Comparison of ENCODE assay signal across 30 cellular contexts in the genomic region with DNA sequence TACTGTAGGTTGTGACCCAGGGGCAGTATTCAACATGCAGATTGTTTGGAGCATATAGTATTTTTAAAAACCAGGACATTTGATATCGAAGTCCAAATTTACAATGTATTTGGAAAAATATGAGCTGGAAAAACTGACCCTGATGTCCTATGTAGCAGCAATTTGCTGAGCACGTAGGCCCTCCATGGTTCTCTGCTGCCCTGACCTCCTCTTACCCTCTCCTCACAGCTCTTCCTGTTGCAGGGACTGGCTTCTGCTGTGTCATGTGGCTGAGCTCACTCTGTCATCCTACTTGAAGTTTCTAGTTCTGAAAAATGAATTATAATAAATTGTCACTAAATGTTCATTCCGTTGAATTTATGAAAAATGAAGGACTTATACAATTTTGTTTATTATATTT. TPM values are rescaled to one million over a fixed set of nuclear protein-coding genes. Genes with fewer than 3 reads are reported as not detected.
"Had no signal": no experiment of that assay in that cellular context is flagged by ENCODE, and none has a peak within 500 bp of the region (broad histone marks: within the 10 kb centered on the region; RNA-seq: fewer than 3 reads in every experiment).

No MANE protein-coding gene starts in this region.

- H3K27ac ChIP-seq: brain microvascular endothelial cell, gastrocnemius medialis, left ventricle myocardium inferior, parathyroid adenoma, spleen, suprapubic skin, transverse colon had no signal

- H3K27me3 ChIP-seq: brain microvascular endothelial cell, gastrocnemius medialis, spleen, suprapubic skin, transverse colon had no signal

- H3K27ac Mint-ChIP-seq: activated CD4-positive, alpha-beta memory T cell treated with anti-CD3 and anti-CD28 coated beads, Interleukin-2, amount 10 ng/mL, durations not matched to agents 7 days and 5 days; activated CD4-positive, alpha-beta T cell treated with anti-CD3 and anti-CD28 coated beads, Interleukin-2, amount 10 ng/mL, durations not matched to agents 7 days and 5 days; activated naive CD4-positive, alpha-beta T cell treated with anti-CD3 and anti-CD28 coated beads, Interleukin-2, amount 10 ng/mL, durations not matched to agents 7 days and 5 days; activated naive CD8-positive, alpha-beta T cell treated with anti-CD3 and anti-CD28 coated beads, Interleukin-2, amount 10 ng/mL, durations not matched to agents 7 days and 5 days; activated T-cell treated with anti-CD3 and anti-CD28 coated beads, Interleukin-2, amount 50 U/mL, for 24 hours; dendritic cell treated with granulocyte-macrophage colony-stimulating factor and Interleukin-4, amounts not matched to agents 40 ng/mL and 50 ng/mL, for 4 days; T-helper 2 cell treated with Interferon-gamma antibody and Interleukin-4, amounts not matched to agents 5 μg/mL and 100 μg/mL, for 36 hours had no signal

- H3K4me3 ChIP-seq: gastrocnemius medialis, left ventricle myocardium inferior, lung, mucosa of descending colon, spleen, suprapubic skin, transverse colon had no signal

- DNase-seq: activated CD4-positive, alpha-beta memory T cell treated with anti-CD3 and anti-CD28 coated beads, Interleukin-2, amount 10 ng/mL, durations not matched to agents 7 days and 5 days; activated CD4-positive, alpha-beta T cell treated with anti-CD3 and anti-CD28 coated beads for 1 hour; activated CD4-positive, alpha-beta T cell treated with anti-CD3 and anti-CD28 coated beads, Interleukin-2, amount 10 ng/mL, durations not matched to agents 7 days and 5 days; activated CD8-positive, alpha-beta memory T cell treated with anti-CD3 and anti-CD28 coated beads, Interleukin-2, amount 50 U/mL, for 48 hours; activated gamma-delta T cell; activated naive CD4-positive, alpha-beta T cell treated with anti-CD3 and anti-CD28 coated beads, Interleukin-2, amount 10 ng/mL, durations not matched to agents 7 days and 5 days; activated naive CD8-positive, alpha-beta T cell treated with anti-CD3 and anti-CD28 coated beads, Interleukin-2, amount 10 ng/mL, durations not matched to agents 7 days and 5 days; activated T-cell treated with anti-CD3 and anti-CD28 coated beads, Interleukin-2, amount 50 U/mL, for 24 hours; brain microvascular endothelial cell; effector CD8-positive, alpha-beta T cell; erythroblast; gastrocnemius medialis; glutamatergic neuron; left ventricle myocardium inferior; mucosa of descending colon; nucleus accumbens; right cardiac atrium; spleen; stimulated activated naive CD4-positive, alpha-beta T cell; T-helper 1 cell; transverse colon had no signal

- H3K9me3 ChIP-seq: gastrocnemius medialis, left ventricle myocardium inferior, mucosa of descending colon, spleen, suprapubic skin, transverse colon had no signal

- H3K36me3 ChIP-seq: brain microvascular endothelial cell, gastrocnemius medialis, left ventricle myocardium inferior, spleen, suprapubic skin, transverse colon had no signal

- H3K36me3 Mint-ChIP-seq: activated naive CD4-positive, alpha-beta T cell treated with anti-CD3 and anti-CD28 coated beads, Interleukin-2, amount 10 ng/mL, durations not matched to agents 7 days and 5 days had no signal

- ATAC-seq: gastrocnemius medialis, mucosa of descending colon had no signal

- H3K27me3 Mint-ChIP-seq: activated CD4-positive, alpha-beta memory T cell treated with anti-CD3 and anti-CD28 coated beads, Interleukin-2, amount 10 ng/mL, durations not matched to agents 7 days and 5 days; activated CD4-positive, alpha-beta T cell treated with anti-CD3 and anti-CD28 coated beads, Interleukin-2, amount 10 ng/mL, durations not matched to agents 7 days and 5 days; activated naive CD4-positive, alpha-beta T cell treated with anti-CD3 and anti-CD28 coated beads, Interleukin-2, amount 10 ng/mL, durations not matched to agents 7 days and 5 days; activated naive CD8-positive, alpha-beta T cell treated with anti-CD3 and anti-CD28 coated beads, Interleukin-2, amount 10 ng/mL, durations not matched to agents 7 days and 5 days; activated T-cell treated with anti-CD3 and anti-CD28 coated beads, Interleukin-2, amount 50 U/mL, for 24 hours; dendritic cell treated with granulocyte-macrophage colony-stimulating factor and Interleukin-4, amounts not matched to agents 40 ng/mL and 50 ng/mL, for 4 days had no signal

- H2AFZ ChIP-seq: parathyroid adenoma had no signal

- H3K4me1 ChIP-seq: parathyroid adenoma had no signal

- FAIRE-seq: astrocyte, endometrium, islet of Langerhans had no signal

- H3K4me1 Mint-ChIP-seq: activated CD4-positive, alpha-beta T cell treated with anti-CD3 and anti-CD28 coated beads, Interleukin-2, amount 10 ng/mL, durations not matched to agents 7 days and 5 days; neural crest cell had no signal

- H3K79me2 ChIP-seq: parathyroid adenoma had no signal

- H3K4me3 Mint-ChIP-seq: activated CD4-positive, alpha-beta memory T cell treated with anti-CD3 and anti-CD28 coated beads, Interleukin-2, amount 10 ng/mL, durations not matched to agents 7 days and 5 days; activated CD4-positive, alpha-beta T cell treated with anti-CD3 and anti-CD28 coated beads, Interleukin-2, amount 10 ng/mL, durations not matched to agents 7 days and 5 days; activated naive CD4-positive, alpha-beta T cell treated with anti-CD3 and anti-CD28 coated beads, Interleukin-2, amount 10 ng/mL, durations not matched to agents 7 days and 5 days; activated naive CD8-positive, alpha-beta T cell treated with anti-CD3 and anti-CD28 coated beads, Interleukin-2, amount 10 ng/mL, durations not matched to agents 7 days and 5 days; activated T-cell treated with anti-CD3 and anti-CD28 coated beads, Interleukin-2, amount 50 U/mL, for 24 hours; dendritic cell treated with granulocyte-macrophage colony-stimulating factor and Interleukin-4, amounts not matched to agents 40 ng/mL and 50 ng/mL, for 4 days; neural crest cell; T-helper 2 cell treated with Interferon-gamma antibody and Interleukin-4, amounts not matched to agents 5 μg/mL and 100 μg/mL, for 36 hours had no signal

- H3K9ac ChIP-seq: parathyroid adenoma had no signal

- H3K9me3 Mint-ChIP-seq: activated CD4-positive, alpha-beta memory T cell treated with anti-CD3 and anti-CD28 coated beads, Interleukin-2, amount 10 ng/mL, durations not matched to agents 7 days and 5 days; activated CD4-positive, alpha-beta T cell treated with anti-CD3 and anti-CD28 coated beads, Interleukin-2, amount 10 ng/mL, durations not matched to agents 7 days and 5 days; activated naive CD4-positive, alpha-beta T cell treated with anti-CD3 and anti-CD28 coated beads, Interleukin-2, amount 10 ng/mL, durations not matched to agents 7 days and 5 days; activated naive CD8-positive, alpha-beta T cell treated with anti-CD3 and anti-CD28 coated beads, Interleukin-2, amount 10 ng/mL, durations not matched to agents 7 days and 5 days; activated T-cell treated with anti-CD3 and anti-CD28 coated beads, Interleukin-2, amount 50 U/mL, for 24 hours; dendritic cell treated with granulocyte-macrophage colony-stimulating factor and Interleukin-4, amounts not matched to agents 40 ng/mL and 50 ng/mL, for 4 days; neural crest cell; T-helper 2 cell treated with Interferon-gamma antibody and Interleukin-4, amounts not matched to agents 5 μg/mL and 100 μg/mL, for 36 hours had no signal

RNA-seq across cellular contexts. Expression of a gene that starts 4.1 kb away (rescaled TPM):
- total RNA-seq: activated CD4-positive, alpha-beta memory T cell treated with anti-CD3 and anti-CD28 coated beads, Interleukin-2, amount 10 ng/mL, durations not matched to agents 7 days and 5 days; activated CD4-positive, alpha-beta T cell treated with anti-CD3 and anti-CD28 coated beads, Interleukin-2, amount 10 ng/mL, durations not matched to agents 7 days and 5 days; activated naive CD8-positive, alpha-beta T cell treated with anti-CD3 and anti-CD28 coated beads, Interleukin-2, amount 10 ng/mL, durations not matched to agents 7 days and 5 days; astrocyte; neural crest cell had no signal

RNA-seq across cellular contexts. Expression of a gene that starts 49.4 kb away (rescaled TPM):
- total RNA-seq: activated CD4-positive, alpha-beta memory T cell treated with anti-CD3 and anti-CD28 coated beads, Interleukin-2, amount 10 ng/mL, durations not matched to agents 7 days and 5 days; activated CD4-positive, alpha-beta T cell treated with anti-CD3 and anti-CD28 coated beads, Interleukin-2, amount 10 ng/mL, durations not matched to agents 7 days and 5 days; activated naive CD8-positive, alpha-beta T cell treated with anti-CD3 and anti-CD28 coated beads, Interleukin-2, amount 10 ng/mL, durations not matched to agents 7 days and 5 days; neural crest cell had no signal
